Comparison of ENCODE assay signal across 1 cellular context in the genomic region with DNA sequence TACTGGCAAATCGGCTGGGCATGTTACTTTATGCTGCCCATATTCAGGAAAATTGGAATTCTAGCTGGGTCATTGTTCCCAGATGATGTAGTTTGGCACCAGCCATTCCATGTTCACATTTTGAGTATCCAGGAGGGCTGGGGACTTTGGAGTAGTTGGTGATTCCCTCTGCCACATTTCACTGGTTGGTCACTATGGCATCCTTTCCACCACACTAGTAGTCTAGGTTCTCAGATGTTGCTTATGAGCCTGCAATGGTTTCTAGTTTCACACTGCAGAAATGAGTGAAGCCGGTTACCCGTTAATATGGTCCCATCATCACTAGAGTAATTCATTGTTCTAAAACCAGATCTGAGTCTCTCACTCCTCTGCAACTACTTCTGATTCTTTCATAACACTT.
TF ChIP-seq lines count a peak whose summit lies in the region.

No MANE protein-coding gene starts in this region.

TF ChIP-seq in WTC11, 78 proteins besides CTCF, POLR2A, EP300 and RAD21 (continued from another document):
- TF ChIP-seq, protein P1, sequence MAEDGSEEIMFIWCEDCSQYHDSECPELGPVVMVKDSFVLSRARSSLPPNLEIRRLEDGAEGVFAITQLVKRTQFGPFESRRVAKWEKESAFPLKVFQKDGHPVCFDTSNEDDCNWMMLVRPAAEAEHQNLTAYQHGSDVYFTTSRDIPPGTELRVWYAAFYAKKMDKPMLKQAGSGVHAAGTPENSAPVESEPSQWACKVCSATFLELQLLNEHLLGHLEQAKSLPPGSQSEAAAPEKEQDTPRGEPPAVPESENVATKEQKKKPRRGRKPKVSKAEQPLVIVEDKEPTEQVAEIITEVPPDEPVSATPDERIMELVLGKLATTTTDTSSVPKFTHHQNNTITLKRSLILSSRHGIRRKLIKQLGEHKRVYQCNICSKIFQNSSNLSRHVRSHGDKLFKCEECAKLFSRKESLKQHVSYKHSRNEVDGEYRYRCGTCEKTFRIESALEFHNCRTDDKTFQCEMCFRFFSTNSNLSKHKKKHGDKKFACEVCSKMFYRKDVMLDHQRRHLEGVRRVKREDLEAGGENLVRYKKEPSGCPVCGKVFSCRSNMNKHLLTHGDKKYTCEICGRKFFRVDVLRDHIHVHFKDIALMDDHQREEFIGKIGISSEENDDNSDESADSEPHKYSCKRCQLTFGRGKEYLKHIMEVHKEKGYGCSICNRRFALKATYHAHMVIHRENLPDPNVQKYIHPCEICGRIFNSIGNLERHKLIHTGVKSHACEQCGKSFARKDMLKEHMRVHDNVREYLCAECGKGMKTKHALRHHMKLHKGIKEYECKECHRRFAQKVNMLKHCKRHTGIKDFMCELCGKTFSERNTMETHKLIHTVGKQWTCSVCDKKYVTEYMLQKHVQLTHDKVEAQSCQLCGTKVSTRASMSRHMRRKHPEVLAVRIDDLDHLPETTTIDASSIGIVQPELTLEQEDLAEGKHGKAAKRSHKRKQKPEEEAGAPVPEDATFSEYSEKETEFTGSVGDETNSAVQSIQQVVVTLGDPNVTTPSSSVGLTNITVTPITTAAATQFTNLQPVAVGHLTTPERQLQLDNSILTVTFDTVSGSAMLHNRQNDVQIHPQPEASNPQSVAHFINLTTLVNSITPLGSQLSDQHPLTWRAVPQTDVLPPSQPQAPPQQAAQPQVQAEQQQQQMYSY (CRISPR knock-in tag; IDR thresholded peaks at IDR 0.05), result no peak
- TF ChIP-seq JUN (CRISPR knock-in tag; IDR thresholded peaks at IDR 0.05), result no peak
